Comparison of ENCODE assay signal across 8 cellular contexts in genomic region chr10:101467286-101467770, GRCh38.
DNase-seq lines count a peak whose midpoint lies in the region; ATAC-seq and TF ChIP-seq lines count a peak whose summit lies in the region.

No MANE protein-coding gene starts in this region.

- no TSS peak for BruUV-seq in HCT116 (replicated peaks; lab: Mats Ljungman, UMichigan)

- intact Hi-C loops in HCT116 (cut with micrococcal nuclease) = loop anchor here (1.0 kb wide), 1 partner anchor 253 kb away; no protein-coding TSS in a partner anchor
- intact Hi-C loops in activated CD4-positive, alpha-beta memory T cell treated with anti-CD3 and anti-CD28 coated beads for 36 hours (cut with micrococcal nuclease) = loop anchor here (1.0 kb wide), 1 partner anchor 254 kb away; no protein-coding TSS in a partner anchor

- peaks cover 38% of the 10 kb centered on the region for H3F3A ChIP-seq in neural progenitor cell (ENCODE audit: low read depth)

- no peaks in the 10 kb centered on the region for H3K27me3 Mint-ChIP-seq in activated CD4-positive, alpha-beta memory T cell treated with anti-CD3 and anti-CD28 coated beads for 36 hours
- peaks cover 10% of the 10 kb centered on the region for H3K27me3 Mint-ChIP-seq in neural progenitor cell (ENCODE audit: insufficient read depth, low read depth)

- RAD21 ChIA-PET in HCT116 (lab: Charles Lee; ENCODE audit: low non-redundant PET in 1 of 2, low total read pairs in 2 of 2, uncharacterized antibody in 2 of 2, unreplicated experiment in 2 of 2) = interaction anchor here (0.8 to 1.4 kb wide), 7 partner anchors 88 to 253 kb away, joined by 3 to 11 read pairs (median 4); no protein-coding TSS in a partner anchor

- H3K4me3 ChIP-seq in HCT116 (replicated peaks in 1 of 2; ENCODE audit: low read depth in 1 of 2, low read length in 2 of 2) (no peak overlapping the region), fibroblast of pulmonary artery (replicated peaks; ENCODE audit: low read depth, low read length) (no peak overlapping the region), neural progenitor cell (peak overlapping the region; percentile 29)

- TF ChIP-seq CTCF in HCT116 (IDR thresholded peaks at IDR 0.05 in 2 of 3, conservative IDR thresholded peaks at IDR 0.05 in 1 of 3; ENCODE audit: borderline replicate concordance in 1 of 3, insufficient read depth in 1 of 3, low read depth in 2 of 3, low read length in 2 of 3) (peak; percentile 85 to 99 (median 98)), fibroblast of pulmonary artery (IDR thresholded peaks at IDR 0.05; ENCODE audit: low read length, missing control alignments) (peak; percentile 98), neural progenitor cell (IDR thresholded peaks at IDR 0.05) (peak; percentile 93)

- no peak overlapping the region for H2AFZ ChIP-seq in HCT116 (ENCODE audit: low read depth, low read length, poor library complexity, severe bottlenecking)
- no peak overlapping the region for H2AFZ ChIP-seq in neural progenitor cell (replicated peaks)

- no peak overlapping the region for H3K9ac ChIP-seq in HCT116 (ENCODE audit: low read length)
- no peak overlapping the region for H3K9ac ChIP-seq in neural progenitor cell

- H3K4me1 ChIP-seq in HCT116 (ENCODE audit: control insufficient read depth in 1 of 2, insufficient read depth in 2 of 2, low read length in 2 of 2) (no peaks in the 10 kb centered on the region), neural progenitor cell (peaks cover 60% of the 10 kb centered on the region)

- TF ChIP-seq RAD21 in HCT116 (IDR thresholded peaks at IDR 0.05; ENCODE audit: low read depth) = peak; percentile 78

- no peak overlapping the region for H3K4me3 Mint-ChIP-seq in activated CD4-positive, alpha-beta memory T cell treated with anti-CD3 and anti-CD28 coated beads for 36 hours
- no peak overlapping the region for H3K4me3 Mint-ChIP-seq in neural progenitor cell

- ATAC-seq in HCT116 (peak; percentile 94), GM21367 (IDR thresholded peaks at IDR 0.05; ENCODE audit: unreplicated experiment) (no peak)

- H3K27ac ChIP-seq in HCT116 (ENCODE audit: low read depth, low read length) (no peak overlapping the region), neural progenitor cell (peak overlapping the region; percentile 83)

- POLR2A ChIA-PET in HCT116 (lab: Charles Lee) = interaction anchor here (1.1 to 2.2 kb wide), 3 partner anchors 14 to 253 kb away, joined by 3 to 7 read pairs (median 5); no protein-coding TSS in a partner anchor
- POLR2A ChIA-PET in activated CD4-positive, alpha-beta memory T cell treated with anti-CD3 and anti-CD28 coated beads for 36 hours (lab: Charles Lee) = interaction anchor here (0.6 kb wide), 4 partner anchors 11 to 782 kb away, joined by 3 to 5 read pairs (median 3); no protein-coding TSS in a partner anchor

- H3K9me2 ChIP-seq in HCT116 (ENCODE audit: insufficient read depth) = no peaks in the 10 kb centered on the region

- no peaks in the 10 kb centered on the region for H4K20me1 ChIP-seq in HCT116 (ENCODE audit: insufficient read depth)
- peaks cover 26% of the 10 kb centered on the region for H4K20me1 ChIP-seq in neural progenitor cell (ENCODE audit: low read depth)

- no peaks in the 10 kb centered on the region for H3K36me3 ChIP-seq in HCT116 (ENCODE audit: control insufficient read depth in 1 of 2, insufficient read depth in 2 of 2, low read length in 2 of 2)
- no peaks in the 10 kb centered on the region for H3K36me3 ChIP-seq in neural progenitor cell

- DNase-seq in DMS 273 (lab: John Stamatoyannopoulos, UW; ENCODE audit: unreplicated experiment) = peak; percentile 83
- peak; percentile 76 for DNase-seq in HCT116 (ENCODE audit: low read depth, low spot score)
- DNase-seq in NCI-H446 treated with DMSO at 0.1 percent for 48 hours (lab: John Stamatoyannopoulos, UW) = peak; percentile 76
- peak; percentile 15 for DNase-seq in activated CD4-positive, alpha-beta memory T cell treated with anti-CD3 and anti-CD28 coated beads for 36 hours
- DNase-seq in fibroblast of pulmonary artery (ENCODE audit: low read depth) = peak; percentile 81
- DNase-seq in neural progenitor cell (ENCODE audit: low spot score) = peak; percentile 89
- no peak for DNase-seq in stimulated activated CD8-positive, alpha-beta memory T cell treated with anti-CD3 and anti-CD28 coated beads, Interleukin-4, amount 100 ng/mL, for 48 hours

- H3K9me3 ChIP-seq in HCT116 (ENCODE audit: control insufficient read depth in 1 of 2, insufficient read depth in 1 of 2, low read depth in 1 of 2, low read length in 2 of 2) (no peaks in the 10 kb centered on the region), neural progenitor cell (ENCODE audit: low read depth) (no peaks in the 10 kb centered on the region)

- no peaks in the 10 kb centered on the region for H3K79me2 ChIP-seq in HCT116 (ENCODE audit: insufficient read depth, low read length)
- H3K79me2 ChIP-seq in neural progenitor cell (ENCODE audit: low read depth) = no peaks in the 10 kb centered on the region

- H3K4me2 ChIP-seq in HCT116 (ENCODE audit: low read length) = peak overlapping the region; percentile 24; the same call in 1 of the 2 replicates
- peak overlapping the region; percentile 76 for H3K4me2 ChIP-seq in neural progenitor cell

- H3K27ac Mint-ChIP-seq in activated CD4-positive, alpha-beta memory T cell treated with anti-CD3 and anti-CD28 coated beads for 36 hours = no peak overlapping the region
- no peak overlapping the region for H3K27ac Mint-ChIP-seq in neural progenitor cell

- CTCF ChIA-PET in HCT116 (lab: Charles Lee) = interaction anchor here (0.6 to 4.7 kb wide), 47 partner anchors 8 to 543 kb away, joined by 3 to 65 read pairs (median 7); no protein-coding TSS in a partner anchor
- CTCF ChIA-PET in activated CD4-positive, alpha-beta memory T cell treated with anti-CD3 and anti-CD28 coated beads for 36 hours (lab: Charles Lee) = interaction anchor here (0.6 to 5.4 kb wide), 50 partner anchors 8 to 529 kb away, joined by 3 to 42 read pairs (median 4); partner anchors contain the start of gene BTRC

- TF ChIP-seq POLR2A in HCT116 (IDR thresholded peaks at IDR 0.05; ENCODE audit: borderline replicate concordance, extremely low read depth, insufficient read depth, insufficient read length) = no peak

- H3K4me1 Mint-ChIP-seq in activated CD4-positive, alpha-beta memory T cell treated with anti-CD3 and anti-CD28 coated beads for 36 hours (ENCODE audit: low read depth) = peaks cover 2% of the 10 kb centered on the region
- peaks cover 49% of the 10 kb centered on the region for H3K4me1 Mint-ChIP-seq in neural progenitor cell

- no peaks in the 10 kb centered on the region for H3K27me3 ChIP-seq in HCT116 (ENCODE audit: insufficient read depth, low read length)
- H3K27me3 ChIP-seq in neural progenitor cell = no peaks in the 10 kb centered on the region

- H3K36me3 Mint-ChIP-seq in activated CD4-positive, alpha-beta memory T cell treated with anti-CD3 and anti-CD28 coated beads for 36 hours = no peaks in the 10 kb centered on the region
- H3K36me3 Mint-ChIP-seq in neural progenitor cell = peaks cover 3% of the 10 kb centered on the region

- no peaks in the 10 kb centered on the region for H3K9me3 Mint-ChIP-seq in activated CD4-positive, alpha-beta memory T cell treated with anti-CD3 and anti-CD28 coated beads for 36 hours
- peaks cover 2% of the 10 kb centered on the region for H3K9me3 Mint-ChIP-seq in neural progenitor cell

TF ChIP-seq in HCT116, 20 proteins besides CTCF, POLR2A, EP300 and RAD21:
- no peak for TF ChIP-seq POLR2AphosphoS5 (IDR thresholded peaks at IDR 0.05; ENCODE audit: low read depth, low read length)
- TF ChIP-seq ZBTB33 (IDR thresholded peaks at IDR 0.05; ENCODE audit: extremely low read depth, insufficient replicate concordance, low read length) = no peak
- 0 out of 2 replicates have a peak, but pooled peaks have one; percentile 28 for TF ChIP-seq SRF (IDR thresholded peaks at IDR 0.05; ENCODE audit: low read depth)
- TF ChIP-seq EGR1 (IDR thresholded peaks at IDR 0.05; ENCODE audit: low read depth) = peak; percentile 28; the same call in 1 of the 2 replicates
- TF ChIP-seq CBX3 (IDR thresholded peaks at IDR 0.05; ENCODE audit: low read depth) = peak; percentile 74; the same call in 1 of the 2 replicates
- TF ChIP-seq CEBPB (IDR thresholded peaks at IDR 0.05; ENCODE audit: low read depth) = no peak
- TF ChIP-seq SP1 (IDR thresholded peaks at IDR 0.05; ENCODE audit: low read depth) = peak; percentile 31; the same call in 1 of the 2 replicates
